ENCODE assay signal across 25 cellular contexts in genomic region chr2:217340176-217340575, GRCh38.
"Had no signal": no experiment of that assay in that cellular context is flagged by ENCODE, and none has a peak within 500 bp of the region (broad histone marks: within the 10 kb centered on the region; RNA-seq: fewer than 3 reads in every experiment).

No MANE protein-coding gene starts in this region.

- H3K4me2 ChIP-seq: SK-N-SH had no signal

- H3K27ac ChIP-seq: brain microvascular endothelial cell, VCaP had no signal

- H3K27me3 ChIP-seq: brain microvascular endothelial cell had no signal

- DNase-seq: activated CD4-positive, alpha-beta memory T cell treated with anti-CD3 and anti-CD28 coated beads, Interleukin-2, amount 10 ng/mL, durations not matched to agents 7 days and 5 days; activated CD4-positive, alpha-beta T cell treated with anti-CD3 and anti-CD28 coated beads, Interleukin-2, amount 10 ng/mL, durations not matched to agents 7 days and 5 days; activated CD4-positive, CD25-positive, alpha-beta regulatory T cell; activated gamma-delta T cell; activated naive CD4-positive, alpha-beta T cell treated with anti-CD3 and anti-CD28 coated beads, Interleukin-2, amount 10 ng/mL, durations not matched to agents 7 days and 5 days; activated naive CD8-positive, alpha-beta T cell treated with anti-CD3 and anti-CD28 coated beads for 36 hours; activated T-cell treated with anti-CD3 and anti-CD28 coated beads for 4 hours; activated T-cell treated with anti-CD3 and anti-CD28 coated beads, Interleukin-2, amount 50 U/mL, for 48 hours; brain microvascular endothelial cell; Karpas-422; NCI-H1105 treated with DMSO at 0.1 percent for 48 hours; NCI-H1436 treated with DMSO at 0.1 percent for 48 hours; NCI-H187; NCI-H2081; NCI-H446 treated with DMSO at 0.1 percent for 48 hours; NCI-H524 treated with DMSO at 0.1 percent for 48 hours; NCI-H748 treated with DMSO at 0.1 percent for 48 hours; RPMI8226; SK-N-SH; T-helper 1 cell had no signal

- H3K9me3 ChIP-seq: SK-N-SH had no signal

- H3K36me3 ChIP-seq: brain microvascular endothelial cell had no signal

- H3K4me3 ChIP-seq: K562 had no signal

- ATAC-seq: activated T-helper 17 cell treated with anti-CD3 and anti-CD28 coated beads, Interleukin-2, amount 50 U/mL, for 72 hours; K562; Panc1; Right ventricle myocardium inferior had no signal

- H3K9ac ChIP-seq: SK-N-SH had no signal

- FAIRE-seq: K562 had no signal
